Comparison of ENCODE assay signal across 28 cellular contexts in the genomic region with DNA sequence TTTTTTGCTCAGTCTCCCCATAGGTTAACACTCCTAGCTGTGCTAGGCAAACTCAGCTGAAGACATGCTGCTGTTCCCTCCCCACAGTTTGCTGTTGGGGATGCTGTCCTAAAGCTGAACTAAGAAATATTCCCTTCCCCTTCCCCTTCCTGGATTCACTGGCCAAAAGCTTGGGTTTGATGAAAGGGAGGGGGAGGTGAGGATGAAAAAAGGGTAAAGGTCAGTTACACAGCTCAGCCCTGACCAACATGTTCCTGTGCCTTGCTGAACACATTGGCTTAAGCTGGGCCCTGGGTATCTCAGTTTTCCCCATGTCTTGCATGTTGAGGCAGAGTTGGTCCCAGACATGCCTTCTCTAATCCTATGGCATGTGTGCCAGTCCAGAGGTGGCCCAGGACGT. TPM values are rescaled to one million over a fixed set of nuclear protein-coding genes. Genes with fewer than 3 reads are reported as not detected.
A peak's percentile ranks its signal among the peaks of the same experiment; 100 is the strongest.
DNase-seq lines count a peak whose midpoint lies in the region; ATAC-seq, FAIRE-seq and TF ChIP-seq lines count a peak whose summit lies in the region.
"Had no signal": no experiment of that assay in that cellular context is flagged by ENCODE, and none has a peak within 500 bp of the region (broad histone marks: within the 10 kb centered on the region; RNA-seq: fewer than 3 reads in every experiment).

No MANE protein-coding gene starts in this region.

- no peak for TF ChIP-seq CTCF in activated CD8-positive, alpha-beta T cell treated with anti-CD3 and anti-CD28 coated beads for 36 hours (IDR thresholded peaks at IDR 0.05)
- TF ChIP-seq CTCF in HepG2 (CRISPR knock-in tag; IDR thresholded peaks at IDR 0.05): no peak
- no peak for TF ChIP-seq CTCF in upper lobe of right lung (IDR thresholded peaks at IDR 0.05)

- H3K4me3 ChIP-seq in HepG2 (replicated peaks in 1 of 3; ENCODE audit: insufficient read depth in 1 of 3, low read depth in 2 of 3, low read length in 3 of 3) (no peak overlapping the region), upper lobe of right lung (no peak overlapping the region), SJCRH30 (no peak overlapping the region)
- H3K4me3 ChIP-seq: spleen, testis, uterus had no signal

- FAIRE-seq in HepG2 (lab: Jason Lieb, UNC): peak; percentile 98
- FAIRE-seq: RCC 7860 had no signal

- H3K36me3 Mint-ChIP-seq in activated CD8-positive, alpha-beta T cell treated with anti-CD3 and anti-CD28 coated beads for 36 hours (ENCODE audit: low read depth): peaks cover 43% of the 10 kb centered on the region
- peaks cover 50% of the 10 kb centered on the region for H3K36me3 Mint-ChIP-seq in activated CD8-positive, alpha-beta T cell treated with anti-CD3 and anti-CD28 coated beads, Interleukin-2, amount 10 ng/mL, durations not matched to agents 7 days and 5 days (ENCODE audit: low read depth)
- H3K36me3 Mint-ChIP-seq in activated T-helper 1 cell treated with anti-CD3 and anti-CD28 coated beads, Interleukin-12 subunit alpha, Interleukin-12 subunit beta, Interleukin-2, Interleukin-4 antibody, amounts not matched to agents 30 ng/mL and 10 ng/mL and 1 ng/mL, durations not matched to agents 14 hours and 24 hours and 36 hours (ENCODE audit: low read depth): peaks cover 26% of the 10 kb centered on the region

- H3K4me2 ChIP-seq in HepG2 (ENCODE audit: low read depth, low read length): peak overlapping the region; percentile 41

- DNase-seq in activated CD8-positive, alpha-beta T cell treated with anti-CD3 and anti-CD28 coated beads for 36 hours: no peak
- DNase-seq in activated CD8-positive, alpha-beta T cell treated with anti-CD3 and anti-CD28 coated beads, Interleukin-2, amount 10 ng/mL, durations not matched to agents 7 days and 5 days: no peak
- DNase-seq in activated T-helper 1 cell treated with anti-CD3 and anti-CD28 coated beads, Interleukin-12 subunit alpha, Interleukin-12 subunit beta, Interleukin-2, Interleukin-4 antibody, amounts not matched to agents 30 ng/mL and 10 ng/mL and 1 ng/mL, durations not matched to agents 14 hours and 24 hours and 36 hours (ENCODE audit: low spot score): no peak
- peak; percentile 48 for DNase-seq in HepG2 (ENCODE audit: low spot score)
- peak; percentile 19 for DNase-seq in upper lobe of right lung
- DNase-seq in SJCRH30: no peak
- no peak for DNase-seq in mesenteric fat pad (ENCODE audit: low spot score)
- DNase-seq: activated CD4-positive, alpha-beta T cell treated with anti-CD3 and anti-CD28 coated beads, Interleukin-2, amount 10 ng/mL, durations not matched to agents 24 days and 14 days; activated T-cell treated with anti-CD3 and anti-CD28 coated beads, Interleukin-2, amount 50 U/mL, for 24 hours; CD8-positive, alpha-beta T cell; DMS 273 treated with DMSO at 0.1 percent for 48 hours; EL; HCEC 1CT; hippocampal formation; NCI-H1436 treated with DMSO at 0.1 percent for 48 hours; NCI-H2081 treated with DMSO at 0.1 percent for 48 hours; NCI-H345; SIG-M5; spleen; stimulated activated CD4-positive, alpha-beta T cell treated with anti-CD3 and anti-CD28 coated beads, Interleukin-2, amount 100 ng/mL, for 24 hours; uterus had no signal

- in situ Hi-C loops in HepG2 (cut with HindIII; ENCODE audit: extremely low pct_ligation_motif_present, low pct_unique_long_range_greater_than_20kb): no loop called here

- no peaks in the 10 kb centered on the region for H3K79me2 ChIP-seq in HepG2 (ENCODE audit: insufficient read depth, low read length)

- H3K9ac ChIP-seq in HepG2 (ENCODE audit: insufficient read depth, low read depth, low read length): no peak overlapping the region
- H3K9ac ChIP-seq: parathyroid adenoma had no signal

- H4K20me1 ChIP-seq in HepG2 (ENCODE audit: insufficient read depth, low read length): no peaks in the 10 kb centered on the region

- peaks cover 27% of the 10 kb centered on the region for H3K4me1 Mint-ChIP-seq in activated CD8-positive, alpha-beta T cell treated with anti-CD3 and anti-CD28 coated beads for 36 hours (ENCODE audit: low read depth)
- H3K4me1 Mint-ChIP-seq in activated CD8-positive, alpha-beta T cell treated with anti-CD3 and anti-CD28 coated beads, Interleukin-2, amount 10 ng/mL, durations not matched to agents 7 days and 5 days (ENCODE audit: low read depth): peaks cover 14% of the 10 kb centered on the region
- H3K4me1 Mint-ChIP-seq in activated T-helper 1 cell treated with anti-CD3 and anti-CD28 coated beads, Interleukin-12 subunit alpha, Interleukin-12 subunit beta, Interleukin-2, Interleukin-4 antibody, amounts not matched to agents 30 ng/mL and 10 ng/mL and 1 ng/mL, durations not matched to agents 14 hours and 24 hours and 36 hours (ENCODE audit: low read depth): peaks cover 32% of the 10 kb centered on the region

- H3K9me3 ChIP-seq in HepG2 (ENCODE audit: low read length): no peaks in the 10 kb centered on the region
- no peaks in the 10 kb centered on the region for H3K9me3 ChIP-seq in upper lobe of right lung
- H3K9me3 ChIP-seq in SJCRH30 (replicated peaks): 0 out of 2 replicates have a peak, but pooled peaks cover 3% of the 10 kb centered on the region
- H3K9me3 ChIP-seq: spleen, testis, uterus had no signal

- H3K4me1 ChIP-seq in HepG2 (ENCODE audit: insufficient read depth, low read length) (peaks cover 18% of the 10 kb centered on the region), upper lobe of right lung (peaks cover 6% of the 10 kb centered on the region), SJCRH30 (no peaks in the 10 kb centered on the region)

- TF ChIP-seq RAD21 in HepG2 (CRISPR knock-in tag; IDR thresholded peaks at IDR 0.05): no peak

- WGBS in HepG2 (ENCODE audit: low lambda C conversion rate): 29% methylated on average over 1 of the region's 1 CpG

- no peak for TF ChIP-seq EP300 in HepG2 (IDR thresholded peaks at IDR 0.05; ENCODE audit: low read depth in 2 of 2, low read length in 2 of 2)
- no peak for TF ChIP-seq EP300 in HepG2 (CRISPR knock-in tag; IDR thresholded peaks at IDR 0.05; ENCODE audit: borderline replicate concordance)

- no peaks in the 10 kb centered on the region for H3K9me3 Mint-ChIP-seq in activated CD8-positive, alpha-beta T cell treated with anti-CD3 and anti-CD28 coated beads for 36 hours
- no peaks in the 10 kb centered on the region for H3K9me3 Mint-ChIP-seq in activated CD8-positive, alpha-beta T cell treated with anti-CD3 and anti-CD28 coated beads, Interleukin-2, amount 10 ng/mL, durations not matched to agents 7 days and 5 days (ENCODE audit: insufficient read depth)
- no peaks in the 10 kb centered on the region for H3K9me3 Mint-ChIP-seq in activated T-helper 1 cell treated with anti-CD3 and anti-CD28 coated beads, Interleukin-12 subunit alpha, Interleukin-12 subunit beta, Interleukin-2, Interleukin-4 antibody, amounts not matched to agents 30 ng/mL and 10 ng/mL and 1 ng/mL, durations not matched to agents 14 hours and 24 hours and 36 hours
- H3K9me3 Mint-ChIP-seq: activated CD4-positive, alpha-beta T cell treated with anti-CD3 and anti-CD28 coated beads, Interleukin-2, amount 10 ng/mL, durations not matched to agents 24 days and 14 days; activated T-cell treated with anti-CD3 and anti-CD28 coated beads, Interleukin-2, amount 50 U/mL, for 24 hours; CD8-positive, alpha-beta T cell; IgD-negative memory B cell; neural crest cell; stimulated activated naive CD8-positive, alpha-beta T cell treated with anti-CD3 and anti-CD28 coated beads, Interleukin-15, Interleukin-2, amounts not matched to agents 100 ng/mL and 50 ng/mL, for 24 hours had no signal

- peak overlapping the region; percentile 41 for H3K27ac ChIP-seq in HepG2 (ENCODE audit: extremely low read length, insufficient read depth, low read length)
- H3K27ac ChIP-seq in upper lobe of right lung: no peak overlapping the region
- no peak overlapping the region for H3K27ac ChIP-seq in SJCRH30
- H3K27ac ChIP-seq: parathyroid adenoma, uterus had no signal

- BruUV-seq in HepG2 (replicated peaks; lab: Mats Ljungman, UMichigan): no TSS peak

- H3K27me3 ChIP-seq in HepG2 (ENCODE audit: control insufficient read depth in 1 of 2, insufficient read depth in 2 of 2, low read length in 2 of 2): no peaks in the 10 kb centered on the region
- no peaks in the 10 kb centered on the region for H3K27me3 ChIP-seq in upper lobe of right lung
- no peaks in the 10 kb centered on the region for H3K27me3 ChIP-seq in SJCRH30
- H3K27me3 ChIP-seq: spleen, testis, uterus had no signal

- no peaks in the 10 kb centered on the region for H3K27me3 Mint-ChIP-seq in activated CD8-positive, alpha-beta T cell treated with anti-CD3 and anti-CD28 coated beads for 36 hours
- H3K27me3 Mint-ChIP-seq in activated CD8-positive, alpha-beta T cell treated with anti-CD3 and anti-CD28 coated beads, Interleukin-2, amount 10 ng/mL, durations not matched to agents 7 days and 5 days (ENCODE audit: low read depth): no peaks in the 10 kb centered on the region
- no peaks in the 10 kb centered on the region for H3K27me3 Mint-ChIP-seq in activated T-helper 1 cell treated with anti-CD3 and anti-CD28 coated beads, Interleukin-12 subunit alpha, Interleukin-12 subunit beta, Interleukin-2, Interleukin-4 antibody, amounts not matched to agents 30 ng/mL and 10 ng/mL and 1 ng/mL, durations not matched to agents 14 hours and 24 hours and 36 hours (ENCODE audit: insufficient read depth)
- H3K27me3 Mint-ChIP-seq: activated CD4-positive, alpha-beta T cell treated with anti-CD3 and anti-CD28 coated beads, Interleukin-2, amount 10 ng/mL, durations not matched to agents 24 days and 14 days; activated T-cell treated with anti-CD3 and anti-CD28 coated beads, Interleukin-2, amount 50 U/mL, for 24 hours; IgD-negative memory B cell; stimulated activated naive CD8-positive, alpha-beta T cell treated with anti-CD3 and anti-CD28 coated beads, Interleukin-15, Interleukin-2, amounts not matched to agents 100 ng/mL and 50 ng/mL, for 24 hours had no signal

- CTCF ChIA-PET in activated CD8-positive, alpha-beta T cell treated with anti-CD3 and anti-CD28 coated beads for 36 hours (lab: Charles Lee): interaction anchor here (0.8 to 1.2 kb wide), 3 partner anchors 11 to 120 kb away, joined by 3 to 5 read pairs (median 3); no protein-coding TSS in a partner anchor
- CTCF ChIA-PET in activated CD8-positive, alpha-beta T cell treated with anti-CD3 and anti-CD28 coated beads, Interleukin-2, amount 10 ng/mL, durations not matched to agents 7 days and 5 days (lab: Charles Lee): interaction anchor here (1.2 kb wide), 2 partner anchors 12 to 28 kb away, joined by 3 to 6 read pairs; no protein-coding TSS in a partner anchor
- CTCF ChIA-PET in HepG2 (lab: Yijun Ruan, JAX; ENCODE audit: low intra/inter-chr PET ratio, low total read pairs): no interaction called here

- no peak overlapping the region for H3K4me3 Mint-ChIP-seq in activated CD8-positive, alpha-beta T cell treated with anti-CD3 and anti-CD28 coated beads for 36 hours
- H3K4me3 Mint-ChIP-seq in activated CD8-positive, alpha-beta T cell treated with anti-CD3 and anti-CD28 coated beads, Interleukin-2, amount 10 ng/mL, durations not matched to agents 7 days and 5 days: no peak overlapping the region
- H3K4me3 Mint-ChIP-seq in activated T-helper 1 cell treated with anti-CD3 and anti-CD28 coated beads, Interleukin-12 subunit alpha, Interleukin-12 subunit beta, Interleukin-2, Interleukin-4 antibody, amounts not matched to agents 30 ng/mL and 10 ng/mL and 1 ng/mL, durations not matched to agents 14 hours and 24 hours and 36 hours: no peak overlapping the region
- H3K4me3 Mint-ChIP-seq: activated CD4-positive, alpha-beta T cell treated with anti-CD3 and anti-CD28 coated beads, Interleukin-2, amount 10 ng/mL, durations not matched to agents 24 days and 14 days; activated T-cell treated with anti-CD3 and anti-CD28 coated beads, Interleukin-2, amount 50 U/mL, for 24 hours; CD8-positive, alpha-beta T cell; neural crest cell; stimulated activated naive CD8-positive, alpha-beta T cell treated with anti-CD3 and anti-CD28 coated beads, Interleukin-15, Interleukin-2, amounts not matched to agents 100 ng/mL and 50 ng/mL, for 24 hours had no signal

- POLR2A ChIA-PET in activated CD8-positive, alpha-beta T cell treated with anti-CD3 and anti-CD28 coated beads for 36 hours (lab: Charles Lee): interaction anchor here (0.9 kb wide), 2 partner anchors 13 to 90 kb away, joined by 3 to 4 read pairs; no protein-coding TSS in a partner anchor
- POLR2A ChIA-PET in activated CD8-positive, alpha-beta T cell treated with anti-CD3 and anti-CD28 coated beads, Interleukin-2, amount 10 ng/mL, durations not matched to agents 7 days and 5 days (lab: Charles Lee): interaction anchor here (0.6 to 1.2 kb wide), 6 partner anchors 12 to 88 kb away, joined by 3 to 5 read pairs (median 4); no protein-coding TSS in a partner anchor
- POLR2A ChIA-PET in HepG2 (lab: Yijun Ruan, JAX): interaction anchor here (0.9 to 1.3 kb wide), 4 partner anchors 11 to 20 kb away, joined by 3 to 4 read pairs (median 4); no protein-coding TSS in a partner anchor

- H3K27ac Mint-ChIP-seq in activated CD8-positive, alpha-beta T cell treated with anti-CD3 and anti-CD28 coated beads for 36 hours: peak overlapping the region; percentile 37
- no peak overlapping the region for H3K27ac Mint-ChIP-seq in activated CD8-positive, alpha-beta T cell treated with anti-CD3 and anti-CD28 coated beads, Interleukin-2, amount 10 ng/mL, durations not matched to agents 7 days and 5 days
- H3K27ac Mint-ChIP-seq in activated T-helper 1 cell treated with anti-CD3 and anti-CD28 coated beads, Interleukin-12 subunit alpha, Interleukin-12 subunit beta, Interleukin-2, Interleukin-4 antibody, amounts not matched to agents 30 ng/mL and 10 ng/mL and 1 ng/mL, durations not matched to agents 14 hours and 24 hours and 36 hours: peak overlapping the region; percentile 20
- H3K27ac Mint-ChIP-seq: activated CD4-positive, alpha-beta T cell treated with anti-CD3 and anti-CD28 coated beads, Interleukin-2, amount 10 ng/mL, durations not matched to agents 24 days and 14 days; activated T-cell treated with anti-CD3 and anti-CD28 coated beads, Interleukin-2, amount 50 U/mL, for 24 hours; CD8-positive, alpha-beta T cell; stimulated activated naive CD8-positive, alpha-beta T cell treated with anti-CD3 and anti-CD28 coated beads, Interleukin-15, Interleukin-2, amounts not matched to agents 100 ng/mL and 50 ng/mL, for 24 hours had no signal

- no peak overlapping the region for H2AFZ ChIP-seq in HepG2 (ENCODE audit: low read length)
- H2AFZ ChIP-seq: parathyroid adenoma had no signal

- ATAC-seq in activated CD8-positive, alpha-beta T cell treated with anti-CD3 and anti-CD28 coated beads for 36 hours: no peak
- ATAC-seq in activated CD8-positive, alpha-beta T cell treated with anti-CD3 and anti-CD28 coated beads, Interleukin-2, amount 10 ng/mL, durations not matched to agents 7 days and 5 days: no peak
- ATAC-seq in HepG2 (peak; percentile 96), upper lobe of right lung (no peak), GM21825 (IDR thresholded peaks at IDR 0.05; ENCODE audit: unreplicated experiment) (no peak)
- ATAC-seq: CD8-positive, alpha-beta T cell had no signal

- TF ChIP-seq POLR2A in HepG2 (IDR thresholded peaks at IDR 0.05; ENCODE audit: insufficient read depth in 1 of 2, low read depth in 2 of 2, low read length in 2 of 2): no peak

- H3K36me3 ChIP-seq in HepG2 (replicated peaks in 1 of 2; ENCODE audit: control insufficient read depth in 1 of 2, insufficient read depth in 2 of 2, low read length in 2 of 2): 0 out of 5 replicates have a peak, but pooled peaks cover 0 to 1% of the 10 kb centered on the region in 2 experiments
- H3K36me3 ChIP-seq in upper lobe of right lung: peaks cover 7% of the 10 kb centered on the region
- H3K36me3 ChIP-seq in SJCRH30: peaks cover 5% of the 10 kb centered on the region; the same call in 1 of the 2 replicates
- H3K36me3 ChIP-seq: uterus had no signal

- intact Hi-C loops in activated CD8-positive, alpha-beta T cell treated with anti-CD3 and anti-CD28 coated beads for 36 hours (cut with micrococcal nuclease): no loop called here
- intact Hi-C loops in activated T-helper 1 cell treated with anti-CD3 and anti-CD28 coated beads, Interleukin-12 subunit alpha, Interleukin-12 subunit beta, Interleukin-2, Interleukin-4 antibody, amounts not matched to agents 30 ng/mL and 10 ng/mL and 1 ng/mL, durations not matched to agents 14 hours and 24 hours and 36 hours (cut with micrococcal nuclease): no loop called here
- intact Hi-C loops in HepG2 (cut with micrococcal nuclease; ENCODE audit: unreplicated experiment): no loop called here
- intact Hi-C loops in upper lobe of right lung (cut with DNase I): no loop called here

RNA-seq across cellular contexts. Expression of a gene that starts 15.3 kb away (rescaled TPM):
- total RNA-seq in activated CD8-positive, alpha-beta T cell treated with anti-CD3 and anti-CD28 coated beads for 36 hours: 10 to 100 TPM; 72.3 to 77.5 TPM
- total RNA-seq in activated CD8-positive, alpha-beta T cell treated with anti-CD3 and anti-CD28 coated beads, Interleukin-2, amount 10 ng/mL, durations not matched to agents 7 days and 5 days: 10 to 100 TPM; 99.6 to 99.9 TPM
- total RNA-seq in activated T-helper 1 cell treated with anti-CD3 and anti-CD28 coated beads, Interleukin-12 subunit alpha, Interleukin-12 subunit beta, Interleukin-2, Interleukin-4 antibody, amounts not matched to agents 30 ng/mL and 10 ng/mL and 1 ng/mL, durations not matched to agents 14 hours and 24 hours and 36 hours: 59.2 and 65.5 TPM in 2 replicates
- total RNA-seq in HepG2 (2016; rRNA removed; fragmentation: Illumina TruSeq; extraction: Trizol) (14.2 and 15.8 TPM in 2 replicates), upper lobe of right lung (40.2 TPM), mesenteric fat pad (53.2 TPM)
- 18.2 and 19.1 TPM in 2 replicates for total RNA-seq in HepG2 (2016; cell fraction: cytosol; rRNA removed; fragmentation: Illumina TruSeq; extraction: Trizol; ENCODE audit: low read depth)
- total RNA-seq in HepG2 (2016; cell fraction: insoluble cytoplasmic fraction; rRNA removed; fragmentation: Illumina TruSeq; extraction: Trizol): 12.5 and 16.6 TPM in 2 replicates
- total RNA-seq in HepG2 (2016; cell fraction: membrane; rRNA removed; fragmentation: Illumina TruSeq; extraction: Trizol): 37.4 and 37.5 TPM in 2 replicates
- total RNA-seq in HepG2 (2016; cell fraction: nucleus; rRNA removed; fragmentation: Illumina TruSeq; extraction: Trizol): 9.5 and 10.1 TPM in 2 replicates
- 13.7 and 20.8 TPM in 2 replicates for polyA plus RNA-seq in HepG2 (2011; rRNA removed)
- 13.4 and 18.8 TPM in 2 replicates for polyA plus RNA-seq in HepG2 (2011; cell fraction: cytosol; rRNA removed)
- polyA plus RNA-seq in HepG2 (2011; cell fraction: nucleus; rRNA removed): 21.0 and 23.0 TPM in 2 replicates
- 10.2 and 13.2 TPM in 2 replicates for polyA plus RNA-seq in HepG2 (2012)
- polyA plus RNA-seq in HepG2 (2016; cell fraction: cytosol; fragmentation: Illumina TruSeq; extraction: Trizol; ENCODE audit: low read depth): 25.8 and 27.8 TPM in 2 replicates
- 14.5 and 18.7 TPM in 2 replicates for polyA plus RNA-seq in HepG2 (2016; cell fraction: insoluble cytoplasmic fraction; fragmentation: Illumina TruSeq; extraction: Trizol; ENCODE audit: low read depth)
- 34.2 and 39.7 TPM in 2 replicates for polyA plus RNA-seq in HepG2 (2016; cell fraction: membrane; fragmentation: Illumina TruSeq; extraction: Trizol; ENCODE audit: low read depth)
- polyA plus RNA-seq in HepG2 (2016; cell fraction: nucleus; fragmentation: Illumina TruSeq; extraction: Trizol; ENCODE audit: insufficient read depth, low read depth): 20.6 and 22.6 TPM in 2 replicates
- polyA minus RNA-seq in HepG2 (2011; rRNA and poly(A)+ RNA removed; ENCODE audit: low replicate concordance): 18.9 and 30.7 TPM in 2 replicates
- polyA minus RNA-seq in HepG2 (2011; cell fraction: cytosol; rRNA and poly(A)+ RNA removed): 8.0 and 10.6 TPM in 2 replicates
- polyA minus RNA-seq in HepG2 (2011; cell fraction: nucleus; rRNA and poly(A)+ RNA removed): 3.9 and 8.0 TPM in 2 replicates
- total RNA-seq in SJCRH30 (2014; rRNA removed; shearing (Covaris generic)): 26.2 and 28.3 TPM in 2 replicates

RNA-seq across cellular contexts. Expression of a gene that starts 36.5 kb away (rescaled TPM):
- total RNA-seq in activated CD8-positive, alpha-beta T cell treated with anti-CD3 and anti-CD28 coated beads for 36 hours: 100 to 1,000 TPM; 399 to 403 TPM
- total RNA-seq in activated CD8-positive, alpha-beta T cell treated with anti-CD3 and anti-CD28 coated beads, Interleukin-2, amount 10 ng/mL, durations not matched to agents 7 days and 5 days: 100 to 1,000 TPM; 435 to 453 TPM
- total RNA-seq in activated T-helper 1 cell treated with anti-CD3 and anti-CD28 coated beads, Interleukin-12 subunit alpha, Interleukin-12 subunit beta, Interleukin-2, Interleukin-4 antibody, amounts not matched to agents 30 ng/mL and 10 ng/mL and 1 ng/mL, durations not matched to agents 14 hours and 24 hours and 36 hours: 252 and 258 TPM in 2 replicates
- total RNA-seq in HepG2 (2016; rRNA removed; fragmentation: Illumina TruSeq; extraction: Trizol) (0.28 and 0.29 TPM in 2 replicates), upper lobe of right lung (21.0 TPM), mesenteric fat pad (8.7 TPM)
- 0.09 TPM in 1 of 2 replicates, not detected in the other for total RNA-seq in HepG2 (2016; cell fraction: cytosol; rRNA removed; fragmentation: Illumina TruSeq; extraction: Trizol; ENCODE audit: low read depth)
- total RNA-seq in HepG2 (2016; cell fraction: insoluble cytoplasmic fraction; rRNA removed; fragmentation: Illumina TruSeq; extraction: Trizol): 0.12 and 0.22 TPM in 2 replicates
- total RNA-seq in HepG2 (2016; cell fraction: membrane; rRNA removed; fragmentation: Illumina TruSeq; extraction: Trizol): not detected in 2 replicates
- total RNA-seq in HepG2 (2016; cell fraction: nucleus; rRNA removed; fragmentation: Illumina TruSeq; extraction: Trizol): 0.28 TPM in 1 of 2 replicates, not detected in the other
- polyA plus RNA-seq in HepG2 (2011; rRNA removed): 1.1 and 2.4 TPM in 2 replicates
- 0.71 and 1.2 TPM in 2 replicates for polyA plus RNA-seq in HepG2 (2011; cell fraction: cytosol; rRNA removed)
- 3.8 and 5.7 TPM in 2 replicates for polyA plus RNA-seq in HepG2 (2011; cell fraction: nucleus; rRNA removed)
- polyA plus RNA-seq in HepG2 (2012): 0.44 and 1.2 TPM in 2 replicates
- polyA plus RNA-seq in HepG2 (2016; cell fraction: cytosol; fragmentation: Illumina TruSeq; extraction: Trizol; ENCODE audit: low read depth): not detected in 2 replicates
- 0.15 and 0.21 TPM in 2 replicates for polyA plus RNA-seq in HepG2 (2016; cell fraction: insoluble cytoplasmic fraction; fragmentation: Illumina TruSeq; extraction: Trizol; ENCODE audit: low read depth)
- polyA plus RNA-seq in HepG2 (2016; cell fraction: membrane; fragmentation: Illumina TruSeq; extraction: Trizol; ENCODE audit: low read depth): 0.08 TPM in 1 of 2 replicates, not detected in the other
- 0.31 and 0.44 TPM in 2 replicates for polyA plus RNA-seq in HepG2 (2016; cell fraction: nucleus; fragmentation: Illumina TruSeq; extraction: Trizol; ENCODE audit: insufficient read depth, low read depth)
- polyA minus RNA-seq in HepG2 (2011; rRNA and poly(A)+ RNA removed; ENCODE audit: low replicate concordance): 1.7 and 89.4 TPM in 2 replicates
- polyA minus RNA-seq in HepG2 (2011; cell fraction: cytosol; rRNA and poly(A)+ RNA removed): 0.70 and 1.2 TPM in 2 replicates
- polyA minus RNA-seq in HepG2 (2011; cell fraction: nucleus; rRNA and poly(A)+ RNA removed): 1.4 and 2.6 TPM in 2 replicates
- 0.30 and 0.33 TPM in 2 replicates for total RNA-seq in SJCRH30 (2014; rRNA removed; shearing (Covaris generic))

Comparison
In these comparisons a context has a peak if more than half of its experiments do, and no peak if none do; other contexts are left out.
1. DNase-seq: peak in HepG2 (single experiment) and upper lobe of right lung (single experiment); none in activated CD8-positive, alpha-beta T cell treated with anti-CD3 and anti-CD28 coated beads for 36 hours (single experiment), activated CD8-positive, alpha-beta T cell treated with anti-CD3 and anti-CD28 coated beads, Interleukin-2, amount 10 ng/mL, durations not matched to agents 7 days and 5 days (single experiment), activated T-helper 1 cell treated with anti-CD3 and anti-CD28 coated beads, Interleukin-12 subunit alpha, Interleukin-12 subunit beta, Interleukin-2, Interleukin-4 antibody, amounts not matched to agents 30 ng/mL and 10 ng/mL and 1 ng/mL, durations not matched to agents 14 hours and 24 hours and 36 hours (single experiment), SJCRH30 (0 of 2) and mesenteric fat pad (single experiment).
2. RNA of a gene that starts 36.5 kb away (total RNA-seq): 435 to 453 TPM in activated CD8-positive, alpha-beta T cell treated with anti-CD3 and anti-CD28 coated beads, Interleukin-2, amount 10 ng/mL, durations not matched to agents 7 days and 5 days, 399 to 403 TPM in activated CD8-positive, alpha-beta T cell treated with anti-CD3 and anti-CD28 coated beads for 36 hours and 252 to 258 TPM in activated T-helper 1 cell treated with anti-CD3 and anti-CD28 coated beads, Interleukin-12 subunit alpha, Interleukin-12 subunit beta, Interleukin-2, Interleukin-4 antibody, amounts not matched to agents 30 ng/mL and 10 ng/mL and 1 ng/mL, durations not matched to agents 14 hours and 24 hours and 36 hours; 21.0 TPM in upper lobe of right lung (single experiment), 8.7 TPM in mesenteric fat pad (single experiment), 0.30 to 0.33 TPM in SJCRH30 and 0.09 to 0.29 TPM in HepG2; every median in the first group is over 10 times any median in the second.